Comparison of ENCODE assay signal across 11 cellular contexts in genomic region chr3:147413712-147414325, GRCh38. TPM values are rescaled to one million over a fixed set of nuclear protein-coding genes. Genes with fewer than 3 reads are reported as not detected.
DNase-seq lines count a peak whose midpoint lies in the region; ATAC-seq and TF ChIP-seq lines count a peak whose summit lies in the region.
"Had no signal": no experiment of that assay in that cellular context is flagged by ENCODE, and none has a peak within 500 bp of the region (broad histone marks: within the 10 kb centered on the region; RNA-seq: fewer than 3 reads in every experiment).

No MANE protein-coding gene starts in this region.

- H3K27me3 ChIP-seq in left ventricle myocardium inferior (ENCODE audit: low read depth), result peaks cover 100% of the 10 kb centered on the region
- H3K27me3 ChIP-seq in right atrium auricular region, result peaks cover 57 to 68% of the 10 kb centered on the region in 2 donors
- peaks cover 3% of the 10 kb centered on the region for H3K27me3 ChIP-seq in layer of hippocampus (ENCODE audit: control insufficient read depth, insufficient read depth, low read length)
- peaks cover 17 to 94% of the 10 kb centered on the region in 2 donors for H3K27me3 ChIP-seq in tibial artery
- H3K27me3 ChIP-seq in uterus, result peaks cover 29 to 95% of the 10 kb centered on the region in 2 donors
- H3K27me3 ChIP-seq in gastroesophageal sphincter, result peaks cover 100% of the 10 kb centered on the region

- H3K36me3 ChIP-seq in left ventricle myocardium inferior, result no peaks in the 10 kb centered on the region
- no peaks in the 10 kb centered on the region for H3K36me3 ChIP-seq in right atrium auricular region
- H3K36me3 ChIP-seq in tibial artery, result no peaks in the 10 kb centered on the region
- H3K36me3 ChIP-seq in uterus, result no peaks in the 10 kb centered on the region
- H3K36me3 ChIP-seq in gastroesophageal sphincter, result no peaks in the 10 kb centered on the region
- H3K36me3 ChIP-seq: thyroid gland had no signal

- H3K4me1 ChIP-seq in left ventricle myocardium inferior (peaks cover 45% of the 10 kb centered on the region), right atrium auricular region (peaks cover 0 to 43% of the 10 kb centered on the region in 2 donors), tibial artery (peaks cover 0 to 44% (median 37%) of the 10 kb centered on the region in 4 donors), uterus (peaks cover 0 to 15% of the 10 kb centered on the region in 2 donors), gastroesophageal sphincter (peaks cover 0 to 46% (median 33%) of the 10 kb centered on the region in 3 donors)

- intact Hi-C loops in left ventricle myocardium inferior (cut with micrococcal nuclease), result no loop called here
- intact Hi-C loops in tibial artery (cut with DNase I; ENCODE audit: low total_unique reads), result no loop called here
- intact Hi-C loops in uterus (cut with DNase I; ENCODE audit: low total_unique reads), result no loop called here

- DNase-seq in left ventricle myocardium inferior (no peak), right atrium auricular region (ENCODE audit: low spot score) (no peak), astrocyte of the spinal cord (ENCODE audit: low read depth, low spot score) (peak; percentile 77), tibial artery (no peak), uterus (no peak)
- DNase-seq: NCI-H146, thyroid gland had no signal

- no peaks in the 10 kb centered on the region for H3K9me3 ChIP-seq in left ventricle myocardium inferior (replicated peaks)
- H3K9me3 ChIP-seq in right atrium auricular region, result peaks cover 0 to 28% of the 10 kb centered on the region in 2 donors
- peaks cover 0 to 6% (median 0%) of the 10 kb centered on the region in 3 donors for H3K9me3 ChIP-seq in tibial artery
- no peaks in the 10 kb centered on the region for H3K9me3 ChIP-seq in uterus
- peaks cover 0 to 27% (median 0%) of the 10 kb centered on the region in 3 donors for H3K9me3 ChIP-seq in gastroesophageal sphincter
- H3K9me3 ChIP-seq: thyroid gland had no signal

- H3K27ac ChIP-seq in left ventricle myocardium inferior (replicated peaks) (no peak overlapping the region), right atrium auricular region (no peak overlapping the region), layer of hippocampus (ENCODE audit: low read depth, low read length) (peak overlapping the region; percentile 74), tibial artery (no peak overlapping the region), uterus (no peak overlapping the region), gastroesophageal sphincter (no peak overlapping the region)
- H3K27ac ChIP-seq: thyroid gland had no signal

- in situ Hi-C loops in astrocyte of the spinal cord (cut with HindIII; ENCODE audit: low sequenced_read_pairs), result no loop called here

- peak overlapping the region; percentile 42 for H3K4me3 ChIP-seq in left ventricle myocardium inferior
- peak overlapping the region in 1 of 2 donors; percentile 1 for H3K4me3 ChIP-seq in right atrium auricular region
- peak overlapping the region; percentile 89 for H3K4me3 ChIP-seq in astrocyte of the spinal cord (ENCODE audit: low read depth, low read length)
- H3K4me3 ChIP-seq in tibial artery, result peak overlapping the region; percentile 2 to 38
- H3K4me3 ChIP-seq in uterus, result peak overlapping the region in 1 of 2 donors; percentile 17
- H3K4me3 ChIP-seq in gastroesophageal sphincter, result peak overlapping the region in 1 of 2 donors; percentile 28
- H3K4me3 ChIP-seq: lung had no signal

- TF ChIP-seq EP300 in gastroesophageal sphincter (IDR thresholded peaks at IDR 0.05), result no peak

- TF ChIP-seq POLR2A in uterus (IDR thresholded peaks at IDR 0.05) (no peak), gastroesophageal sphincter (IDR thresholded peaks at IDR 0.05) (no peak)

- no peak for ATAC-seq in GM21447 (IDR thresholded peaks at IDR 0.05; ENCODE audit: unreplicated experiment)
- ATAC-seq in gastroesophageal sphincter, result no peak

- WGBS in gastroesophageal sphincter (ENCODE audit: low coverage in 1 of 2), 2 donors, result 8 to 13% methylated on average over 15 to 18 of the region's 22 CpGs

- no peak for TF ChIP-seq CTCF in left ventricle myocardium inferior (IDR thresholded peaks at IDR 0.05; ENCODE audit: borderline replicate concordance)
- no peak for TF ChIP-seq CTCF in right atrium auricular region (IDR thresholded peaks at IDR 0.05)
- no peak for TF ChIP-seq CTCF in astrocyte of the spinal cord (IDR thresholded peaks at IDR 0.05; ENCODE audit: low read depth, low read length)
- TF ChIP-seq CTCF in tibial artery (IDR thresholded peaks at IDR 0.05), result no peak
- TF ChIP-seq CTCF in uterus (IDR thresholded peaks at IDR 0.05), result no peak
- TF ChIP-seq CTCF in gastroesophageal sphincter (IDR thresholded peaks at IDR 0.05), result no peak

RNA-seq across cellular contexts. Expression of gene ZIC1, which starts 4.7 kb away (rescaled TPM):
- total RNA-seq in left ventricle myocardium inferior (not detected), right atrium auricular region (under 1 TPM in 1 of 2 donors, not detected in 1; 0.04 TPM), uterus (not detected), gastroesophageal sphincter (under 1 TPM in 2 of 4 donors, not detected in 2; 0.08 to 0.27 TPM)
- total RNA-seq: lung, thyroid gland had no signal

RNA-seq across cellular contexts. Expression of gene ZIC4, which starts 7.5 kb away (rescaled TPM):
- not detected for total RNA-seq in left ventricle myocardium inferior
- not detected for total RNA-seq in right atrium auricular region
- total RNA-seq in uterus, result not detected
- total RNA-seq in gastroesophageal sphincter, result under 1 TPM in 1 of 4 donors, not detected in 3; 0.13 TPM
- total RNA-seq: lung, thyroid gland had no signal
